In the genomic region with DNA sequence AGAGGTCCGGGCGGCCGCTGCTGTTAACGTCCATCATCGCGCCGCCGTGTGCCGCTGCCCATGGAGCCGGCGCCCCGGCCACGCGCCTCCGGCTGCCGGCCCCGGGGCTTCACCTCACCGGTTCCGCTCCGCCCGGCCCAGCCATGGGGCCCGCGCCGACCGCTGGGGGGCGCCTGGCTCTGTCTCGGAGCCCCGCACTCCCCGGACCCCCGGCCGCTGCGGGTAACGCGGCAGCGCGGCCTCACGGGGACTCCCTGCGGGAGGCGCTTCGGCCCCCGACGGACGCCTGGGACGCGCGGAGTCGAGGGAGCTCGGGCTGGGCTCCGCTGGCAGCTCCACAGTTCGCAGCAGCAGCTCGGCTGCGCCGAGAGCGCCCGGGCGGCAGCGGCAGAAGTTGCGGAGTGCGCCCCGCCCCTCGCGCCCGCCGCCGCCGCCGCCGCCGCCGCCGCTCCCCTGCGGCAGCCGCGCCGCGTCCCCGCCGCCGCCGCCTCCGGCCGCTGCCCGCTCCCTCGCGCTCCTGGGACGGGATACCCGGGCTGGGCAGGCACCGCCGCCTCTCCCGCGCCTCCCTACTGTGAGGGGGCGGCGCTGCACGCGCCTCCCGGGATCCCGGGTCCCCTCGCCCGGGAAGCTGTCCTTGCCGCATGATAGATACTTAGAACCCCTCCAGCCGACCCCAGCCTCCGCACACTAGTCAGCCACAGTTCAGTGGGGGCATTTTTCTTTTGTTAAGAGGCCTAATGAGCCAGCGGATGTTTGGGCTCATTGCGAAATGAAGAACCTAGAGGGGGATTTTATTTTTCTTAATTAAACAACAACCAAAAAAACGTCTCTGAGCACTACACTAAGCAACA, we compare ENCODE assay signal across 8 cellular contexts.
DNase-seq lines count a peak whose midpoint lies in the region; ATAC-seq and TF ChIP-seq lines count a peak whose summit lies in the region.

HTR7 (minus strand) TSS at position 405 of the 854 bp plus-strand sequence; CDS start at position 37, 368 bp downstream.

- H4K20me1 ChIP-seq in KMS-11 (ENCODE audit: insufficient read depth): no peaks in the 10 kb centered on the region

- 0 out of 2 replicates have a peak, but pooled peaks have one; percentile 20 for TF ChIP-seq CTCF in KMS-11 (conservative IDR thresholded peaks at IDR 0.05; ENCODE audit: low read depth, low read length)

- H3K36me3 ChIP-seq in KMS-11 (ENCODE audit: insufficient read depth): no peaks in the 10 kb centered on the region

- H3K4me3 ChIP-seq in KMS-11 (IDR thresholded peaks at IDR 0.05; ENCODE audit: insufficient read depth, low read depth, low read length): no peak within 1 kb of the TSS

- ATAC-seq in GM21528 (IDR thresholded peaks at IDR 0.05; ENCODE audit: low FRiP score, unreplicated experiment): peak; percentile 73

- no peak within 1 kb of the TSS; the same call in 1 of the 2 replicates for H3K9ac ChIP-seq in KMS-11

- no peak within 1 kb of the TSS for H3K27ac ChIP-seq in KMS-11

- H2AFZ ChIP-seq in KMS-11 (ENCODE audit: low read depth): peak within 1 kb of the TSS; percentile 84

- peaks cover 8% of the 10 kb centered on the region for H3K4me1 ChIP-seq in KMS-11 (ENCODE audit: low read depth, poor library complexity, severe bottlenecking)

- no peaks in the 10 kb centered on the region for H3K27me3 ChIP-seq in KMS-11 (ENCODE audit: insufficient read depth, low read depth)

- H3K4me2 ChIP-seq in KMS-11: peak within 1 kb of the TSS; percentile 47

- H3K79me2 ChIP-seq in KMS-11 (ENCODE audit: insufficient read depth, low read depth): no peaks in the 10 kb centered on the region

- DNase-seq in ELR (ENCODE audit: low read depth): peak; percentile 69
- peak; percentile 57 for DNase-seq in activated CD4-positive, alpha-beta T cell treated with anti-CD3 and anti-CD28 coated beads, Interleukin-2, amount 50 U/mL, for 1 hour
- DNase-seq in effector CD4-positive, alpha-beta T cell: peak; percentile 49
- DNase-seq in medulla oblongata (ENCODE audit: extremely low spot score): peak; percentile 44
- DNase-seq in stimulated activated CD8-positive, alpha-beta memory T cell treated with anti-CD3 and anti-CD28 coated beads, Interleukin-15, amount 100 ng/mL, for 4 hours (ENCODE audit: low read depth in 2 of 2): peak; percentile 21 to 42
- no peak for DNase-seq in NCI-H526 treated with DMSO at 0.1 percent for 48 hours (lab: John Stamatoyannopoulos, UW)
